ENCODE assay signal across 1 cellular context in the genomic region with DNA sequence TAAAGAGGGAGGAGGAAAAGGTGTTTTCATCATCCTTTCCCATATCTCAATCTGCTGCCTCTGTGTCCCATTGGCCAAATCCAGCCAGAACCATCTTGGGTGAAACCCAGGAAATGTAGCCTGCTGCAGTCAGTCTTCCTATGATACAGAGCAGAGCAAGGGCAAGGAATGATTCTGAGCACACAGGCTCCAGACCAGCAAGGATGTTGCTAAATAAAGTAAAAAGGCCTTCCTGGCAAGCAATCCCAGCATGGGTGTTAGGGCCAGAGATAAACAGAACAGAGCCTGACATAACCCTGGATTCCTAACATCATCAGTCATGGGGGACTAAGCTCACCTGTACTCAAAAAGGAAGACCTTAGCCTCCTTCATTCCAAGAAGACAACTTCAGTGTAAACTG.
TF ChIP-seq lines count a peak whose summit lies in the region.

No MANE protein-coding gene starts in this region.

TF ChIP-seq in H1, 55 proteins besides CTCF, POLR2A, EP300 and RAD21 (continued from another document):
- TF ChIP-seq, protein P1, sequence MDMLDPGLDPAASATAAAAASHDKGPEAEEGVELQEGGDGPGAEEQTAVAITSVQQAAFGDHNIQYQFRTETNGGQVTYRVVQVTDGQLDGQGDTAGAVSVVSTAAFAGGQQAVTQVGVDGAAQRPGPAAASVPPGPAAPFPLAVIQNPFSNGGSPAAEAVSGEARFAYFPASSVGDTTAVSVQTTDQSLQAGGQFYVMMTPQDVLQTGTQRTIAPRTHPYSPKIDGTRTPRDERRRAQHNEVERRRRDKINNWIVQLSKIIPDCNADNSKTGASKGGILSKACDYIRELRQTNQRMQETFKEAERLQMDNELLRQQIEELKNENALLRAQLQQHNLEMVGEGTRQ (IDR thresholded peaks at IDR 0.05; ENCODE audit: low read length) = no peak
- TF ChIP-seq RXRA (IDR thresholded peaks at IDR 0.05; ENCODE audit: insufficient read depth, low read depth, low read length) (no peak), TAF1 (IDR thresholded peaks at IDR 0.05; ENCODE audit: low read depth, low read length) (no peak), ZNF274 (IDR thresholded peaks at IDR 0.05; ENCODE audit: borderline replicate concordance, extremely low read depth, low read length) (no peak)
